ENCODE assay signal across 8 cellular contexts in the genomic region with DNA sequence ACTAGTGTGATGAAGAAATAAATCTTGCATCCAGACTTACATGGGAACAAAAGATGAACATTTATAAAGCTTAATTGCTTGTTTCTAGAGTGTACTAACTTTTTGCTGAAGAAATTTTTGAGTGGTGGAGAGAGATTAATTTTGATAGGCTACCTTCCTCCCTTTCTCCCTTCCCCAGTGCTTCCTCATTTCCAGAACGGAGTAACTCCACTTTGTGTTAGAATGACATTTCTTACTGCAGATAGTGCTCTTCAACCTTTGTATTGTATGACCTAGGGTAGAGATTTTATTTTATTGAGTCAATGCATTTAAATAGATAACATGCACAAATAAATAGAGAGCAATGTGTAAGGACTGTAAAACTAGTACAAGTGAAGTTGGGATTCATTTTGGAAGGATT. TPM values are rescaled to one million over a fixed set of nuclear protein-coding genes. Genes with fewer than 3 reads are reported as not detected.
DNase-seq lines count a peak whose midpoint lies in the region; ATAC-seq and TF ChIP-seq lines count a peak whose summit lies in the region.

No MANE protein-coding gene starts in this region.

- no peak for TF ChIP-seq CTCF in KMS-11 (conservative IDR thresholded peaks at IDR 0.05; ENCODE audit: low read depth, low read length)
- TF ChIP-seq CTCF in brain (conservative IDR thresholded peaks at IDR 0.05), result no peak

- H3K4me1 Mint-ChIP-seq in brain, result peaks cover 67% of the 10 kb centered on the region
- peaks cover 24 to 30% (median 24%) of the 10 kb centered on the region in 3 donors for H3K4me1 Mint-ChIP-seq in naive B cell

- peaks cover 38% of the 10 kb centered on the region; the same call in 1 of the 2 replicates for H4K20me1 ChIP-seq in KMS-11 (ENCODE audit: insufficient read depth)

- H3K27ac Mint-ChIP-seq in brain, result peak overlapping the region; percentile 94 to 97 (median 96)
- H3K27ac Mint-ChIP-seq in naive B cell, result peak overlapping the region in 1 of 6 donors; percentile 54

- H3K4me3 Mint-ChIP-seq in brain (peak overlapping the region; percentile 84 to 97 (median 94)), naive B cell (peak overlapping the region in 6 of 8 donors; percentile 29 to 93 (median 88))

- no peaks in the 10 kb centered on the region for H3K27me3 Mint-ChIP-seq in brain
- no peaks in the 10 kb centered on the region for H3K27me3 Mint-ChIP-seq in naive B cell

- DNase-seq in CD1c-positive myeloid dendritic cell (ENCODE audit: extremely low spot score) (peak; percentile 33), naive B cell (no peak), hippocampal formation (lab: John Stamatoyannopoulos, UW) (no peak)

- H3K36me3 Mint-ChIP-seq in brain, result peaks cover 14% of the 10 kb centered on the region
- H3K36me3 Mint-ChIP-seq in naive B cell, result peaks cover 0 to 7% of the 10 kb centered on the region in 2 donors

- H3K4me2 ChIP-seq in KMS-11, result peak overlapping the region; percentile 84

- H3K4me1 ChIP-seq in KMS-11 (ENCODE audit: low read depth, poor library complexity, severe bottlenecking), result peaks cover 41% of the 10 kb centered on the region

- H3K9ac ChIP-seq in KMS-11, result peak overlapping the region; percentile 90

- ATAC-seq in naive B cell (ENCODE audit: low read depth in 2 of 2) (no peak), GM21723 (IDR thresholded peaks at IDR 0.05; ENCODE audit: unreplicated experiment) (no peak), HG03342 (IDR thresholded peaks at IDR 0.05; ENCODE audit: unreplicated experiment) (no peak), HG03196 (IDR thresholded peaks at IDR 0.05; ENCODE audit: unreplicated experiment) (no peak)

- H3K27me3 ChIP-seq in KMS-11 (ENCODE audit: insufficient read depth, low read depth), result no peaks in the 10 kb centered on the region

- H3K36me3 ChIP-seq in KMS-11 (ENCODE audit: insufficient read depth), result no peaks in the 10 kb centered on the region; the same call in 1 of the 2 replicates

- H3K4me3 ChIP-seq in KMS-11 (IDR thresholded peaks at IDR 0.05; ENCODE audit: insufficient read depth, low read depth, low read length), result peak overlapping the region; percentile 40

- H2AFZ ChIP-seq in KMS-11 (ENCODE audit: low read depth), result no peak overlapping the region

- peaks cover 63% of the 10 kb centered on the region for H3K79me2 ChIP-seq in KMS-11 (ENCODE audit: insufficient read depth, low read depth)

- peak overlapping the region; percentile 94; the same call in 1 of the 2 replicates for H3K27ac ChIP-seq in KMS-11

- H3K9me3 Mint-ChIP-seq in brain, result no peaks in the 10 kb centered on the region
- no peaks in the 10 kb centered on the region for H3K9me3 Mint-ChIP-seq in naive B cell

RNA-seq across cellular contexts. Expression of gene ATP1B3, which starts 1.9 kb away (rescaled TPM):
- polyA plus RNA-seq in brain (ENCODE audit: insufficient read depth, low read depth, low replicate concordance) (75.2 TPM), naive B cell (ENCODE audit: low read depth in 6 of 6) (10 to 100 TPM; 55.9 to 86.4 (median 64.3) TPM)
